ENCODE assay signal across 1 cellular context in the genomic region with DNA sequence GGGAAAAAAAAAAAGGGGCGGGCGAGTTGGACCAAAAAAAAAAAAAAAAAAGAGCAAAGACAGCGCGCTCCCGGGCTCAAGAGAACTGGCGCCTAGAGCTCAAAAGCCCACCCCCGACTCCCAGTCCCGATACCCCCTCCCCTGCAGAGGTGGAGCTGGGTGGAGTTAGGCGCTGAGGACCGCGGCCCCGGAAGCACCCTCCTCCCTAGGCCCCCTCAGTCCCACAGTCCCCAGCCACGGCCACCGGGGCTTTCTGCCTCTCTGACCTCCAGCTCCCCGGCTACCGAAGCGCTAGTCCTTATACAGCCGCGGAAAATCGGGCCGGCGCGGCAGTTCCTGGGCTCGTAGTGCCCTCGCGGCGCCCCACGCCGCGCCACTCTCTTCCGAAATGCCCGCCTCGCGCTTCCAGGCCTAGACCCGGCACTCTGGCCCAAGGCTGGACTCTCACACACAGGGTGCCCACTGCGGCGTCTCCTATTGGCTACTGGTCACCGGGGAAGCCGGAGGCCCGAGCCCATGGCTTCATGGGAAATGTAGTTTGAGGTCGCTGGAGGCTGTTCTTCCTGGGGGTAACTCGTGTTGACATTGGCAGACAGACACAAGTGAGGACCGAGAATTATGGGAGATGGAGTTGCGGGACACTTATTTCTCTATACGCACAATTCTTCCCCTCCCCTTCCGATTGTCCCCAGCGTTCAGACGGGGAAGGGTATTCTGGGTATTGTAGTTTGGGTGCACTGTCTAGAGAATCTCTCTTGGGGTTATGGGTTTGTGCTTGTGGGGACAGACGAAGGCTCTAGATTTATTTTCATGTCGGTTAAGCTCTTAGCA.
A peak's percentile ranks its signal among the peaks of the same experiment; 100 is the strongest.
TF ChIP-seq lines count a peak whose summit lies in the region.

Gene ENOX2, minus strand, starts transcription at position 427 of the 831 bp plus-strand sequence. CDS start 199,993 bp downstream, outside the sequence.

TF ChIP-seq in K562, 482 proteins besides CTCF, POLR2A, EP300 and RAD21 (continued from another document and continues in another):
- TF ChIP-seq CUX1 (CRISPR knock-in tag; IDR thresholded peaks at IDR 0.05), result no peak
- no peak for TF ChIP-seq SLC30A9 (CRISPR knock-in tag; IDR thresholded peaks at IDR 0.05)
- 0 out of 2 replicates have a peak, but pooled peaks have one; percentile 28 for TF ChIP-seq ZKSCAN1 (IDR thresholded peaks at IDR 0.05; ENCODE audit: low read depth, low read length)
- TF ChIP-seq, protein P1, sequence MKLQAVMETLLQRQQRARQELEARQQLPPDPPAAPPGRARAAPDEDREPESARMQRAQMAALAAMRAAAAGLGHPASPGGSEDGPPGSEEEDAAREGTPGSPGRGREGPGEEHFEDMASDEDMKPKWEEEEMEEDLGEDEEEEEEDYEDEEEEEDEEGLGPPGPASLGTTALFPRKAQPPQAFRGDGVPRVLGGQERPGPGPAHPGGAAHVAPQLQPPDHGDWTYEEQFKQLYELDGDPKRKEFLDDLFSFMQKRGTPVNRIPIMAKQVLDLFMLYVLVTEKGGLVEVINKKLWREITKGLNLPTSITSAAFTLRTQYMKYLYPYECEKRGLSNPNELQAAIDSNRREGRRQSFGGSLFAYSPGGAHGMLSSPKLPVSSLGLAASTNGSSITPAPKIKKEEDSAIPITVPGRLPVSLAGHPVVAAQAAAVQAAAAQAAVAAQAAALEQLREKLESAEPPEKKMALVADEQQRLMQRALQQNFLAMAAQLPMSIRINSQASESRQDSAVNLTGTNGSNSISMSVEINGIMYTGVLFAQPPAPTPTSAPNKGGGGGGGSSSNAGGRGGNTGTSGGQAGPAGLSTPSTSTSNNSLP (IDR thresholded peaks at IDR 0.05; ENCODE audit: borderline replicate concordance, low read depth, low read length), result no peak
- TF ChIP-seq SRSF3 (IDR thresholded peaks at IDR 0.05; ENCODE audit: insufficient read depth, low read length), result no peak
- no peak for TF ChIP-seq MEF2D (tag; conservative IDR thresholded peaks at IDR 0.05; ENCODE audit: low read depth)
- peak in 1 of 3 experiments; percentile 31 for TF ChIP-seq YY1 (IDR thresholded peaks at IDR 0.05; ENCODE audit: borderline replicate concordance in 1 of 3, control insufficient read depth in 1 of 3, extremely low read depth in 1 of 3, insufficient read depth in 3 of 3, insufficient read length in 1 of 3, insufficient replicate concordance in 2 of 3, low read depth in 1 of 3, low read length in 2 of 3)
- TF ChIP-seq KLF6 (CRISPR knock-in tag; IDR thresholded peaks at IDR 0.05; ENCODE audit: borderline replicate concordance), result no peak
- TF ChIP-seq RBBP5 (IDR thresholded peaks at IDR 0.05; ENCODE audit: borderline replicate concordance, insufficient read depth, low read length, poor library complexity, severe bottlenecking), result no peak
- no peak for TF ChIP-seq ILK (tag; IDR thresholded peaks at IDR 0.05; ENCODE audit: borderline replicate concordance, low read depth)
- TF ChIP-seq HIVEP1 (CRISPR knock-in tag; IDR thresholded peaks at IDR 0.05), result no peak
- no peak for TF ChIP-seq NCOA2 (IDR thresholded peaks at IDR 0.05; ENCODE audit: partially characterized antibody in 2 of 2)
- no peak for TF ChIP-seq SMARCC2 (IDR thresholded peaks at IDR 0.05; ENCODE audit: low read depth)
- no peak for TF ChIP-seq MXD1 (CRISPR knock-in tag; IDR thresholded peaks at IDR 0.05; ENCODE audit: borderline replicate concordance, poor library complexity, severe bottlenecking)
- TF ChIP-seq USF1 (CRISPR knock-in tag; IDR thresholded peaks at IDR 0.05), result peak; percentile 62; the same call in 1 of the 2 replicates
- TF ChIP-seq IFI16 (CRISPR knock-in tag; IDR thresholded peaks at IDR 0.05), result no peak
- no peak for TF ChIP-seq NFE2 (IDR thresholded peaks at IDR 0.05; ENCODE audit: low read depth)
- TF ChIP-seq ZNF184 (CRISPR knock-in tag; IDR thresholded peaks at IDR 0.05), result no peak
- no peak for TF ChIP-seq U2AF1 (optimal IDR thresholded peaks at IDR 0.05; ENCODE audit: low read depth, low read length)
- no peak for TF ChIP-seq TGIF2 (CRISPR knock-in tag; IDR thresholded peaks at IDR 0.05)
- no peak for TF ChIP-seq ZSCAN32 (CRISPR knock-in tag; IDR thresholded peaks at IDR 0.05)
- TF ChIP-seq, protein P2, sequence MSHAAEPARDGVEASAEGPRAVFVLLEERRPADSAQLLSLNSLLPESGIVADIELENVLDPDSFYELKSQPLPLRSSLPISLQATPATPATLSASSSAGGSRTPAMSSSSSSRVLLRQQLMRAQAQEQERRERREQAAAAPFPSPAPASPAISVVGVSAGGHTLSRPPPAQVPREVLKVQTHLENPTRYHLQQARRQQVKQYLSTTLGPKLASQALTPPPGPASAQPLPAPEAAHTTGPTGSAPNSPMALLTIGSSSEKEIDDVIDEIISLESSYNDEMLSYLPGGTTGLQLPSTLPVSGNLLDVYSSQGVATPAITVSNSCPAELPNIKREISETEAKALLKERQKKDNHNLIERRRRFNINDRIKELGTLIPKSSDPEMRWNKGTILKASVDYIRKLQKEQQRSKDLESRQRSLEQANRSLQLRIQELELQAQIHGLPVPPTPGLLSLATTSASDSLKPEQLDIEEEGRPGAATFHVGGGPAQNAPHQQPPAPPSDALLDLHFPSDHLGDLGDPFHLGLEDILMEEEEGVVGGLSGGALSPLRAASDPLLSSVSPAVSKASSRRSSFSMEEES (CRISPR knock-in tag; IDR thresholded peaks at IDR 0.05), result no peak
- no peak for TF ChIP-seq BRD9 (IDR thresholded peaks at IDR 0.05; ENCODE audit: low read depth, partially characterized antibody)
- TF ChIP-seq XRCC4 (IDR thresholded peaks at IDR 0.05; ENCODE audit: extremely low read depth, insufficient read depth, insufficient read length), result no peak
- TF ChIP-seq HNRNPL (IDR thresholded peaks at IDR 0.05; ENCODE audit: low read depth, low read length), result 0 out of 2 replicates have a peak, but pooled peaks have one; percentile 44
- no peak for TF ChIP-seq HMGN3 (IDR thresholded peaks at IDR 0.05; ENCODE audit: borderline replicate concordance, extremely low read depth, insufficient read length, low read depth, low read length)
- no peak for TF ChIP-seq GATA2 (CRISPR knock-in tag; IDR thresholded peaks at IDR 0.05)
- no peak for TF ChIP-seq ESRRB (CRISPR knock-in tag; IDR thresholded peaks at IDR 0.05; ENCODE audit: borderline replicate concordance)
- TF ChIP-seq, protein P3, sequence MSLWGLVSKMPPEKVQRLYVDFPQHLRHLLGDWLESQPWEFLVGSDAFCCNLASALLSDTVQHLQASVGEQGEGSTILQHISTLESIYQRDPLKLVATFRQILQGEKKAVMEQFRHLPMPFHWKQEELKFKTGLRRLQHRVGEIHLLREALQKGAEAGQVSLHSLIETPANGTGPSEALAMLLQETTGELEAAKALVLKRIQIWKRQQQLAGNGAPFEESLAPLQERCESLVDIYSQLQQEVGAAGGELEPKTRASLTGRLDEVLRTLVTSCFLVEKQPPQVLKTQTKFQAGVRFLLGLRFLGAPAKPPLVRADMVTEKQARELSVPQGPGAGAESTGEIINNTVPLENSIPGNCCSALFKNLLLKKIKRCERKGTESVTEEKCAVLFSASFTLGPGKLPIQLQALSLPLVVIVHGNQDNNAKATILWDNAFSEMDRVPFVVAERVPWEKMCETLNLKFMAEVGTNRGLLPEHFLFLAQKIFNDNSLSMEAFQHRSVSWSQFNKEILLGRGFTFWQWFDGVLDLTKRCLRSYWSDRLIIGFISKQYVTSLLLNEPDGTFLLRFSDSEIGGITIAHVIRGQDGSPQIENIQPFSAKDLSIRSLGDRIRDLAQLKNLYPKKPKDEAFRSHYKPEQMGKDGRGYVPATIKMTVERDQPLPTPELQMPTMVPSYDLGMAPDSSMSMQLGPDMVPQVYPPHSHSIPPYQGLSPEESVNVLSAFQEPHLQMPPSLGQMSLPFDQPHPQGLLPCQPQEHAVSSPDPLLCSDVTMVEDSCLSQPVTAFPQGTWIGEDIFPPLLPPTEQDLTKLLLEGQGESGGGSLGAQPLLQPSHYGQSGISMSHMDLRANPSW (CRISPR knock-in tag; IDR thresholded peaks at IDR 0.05), result no peak
- TF ChIP-seq CTBP1 (IDR thresholded peaks at IDR 0.05; ENCODE audit: borderline replicate concordance), result peak; percentile 37; the same call in 1 of the 2 replicates
- no peak for TF ChIP-seq CREBBP (IDR thresholded peaks at IDR 0.05; ENCODE audit: low read depth, low read length)
- TF ChIP-seq, protein P4, sequence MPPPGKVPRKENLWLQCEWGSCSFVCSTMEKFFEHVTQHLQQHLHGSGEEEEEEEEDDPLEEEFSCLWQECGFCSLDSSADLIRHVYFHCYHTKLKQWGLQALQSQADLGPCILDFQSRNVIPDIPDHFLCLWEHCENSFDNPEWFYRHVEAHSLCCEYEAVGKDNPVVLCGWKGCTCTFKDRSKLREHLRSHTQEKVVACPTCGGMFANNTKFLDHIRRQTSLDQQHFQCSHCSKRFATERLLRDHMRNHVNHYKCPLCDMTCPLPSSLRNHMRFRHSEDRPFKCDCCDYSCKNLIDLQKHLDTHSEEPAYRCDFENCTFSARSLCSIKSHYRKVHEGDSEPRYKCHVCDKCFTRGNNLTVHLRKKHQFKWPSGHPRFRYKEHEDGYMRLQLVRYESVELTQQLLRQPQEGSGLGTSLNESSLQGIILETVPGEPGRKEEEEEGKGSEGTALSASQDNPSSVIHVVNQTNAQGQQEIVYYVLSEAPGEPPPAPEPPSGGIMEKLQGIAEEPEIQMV (tag; conservative IDR thresholded peaks at IDR 0.05; ENCODE audit: low read depth), result no peak
- TF ChIP-seq NR2C2 (CRISPR knock-in tag; IDR thresholded peaks at IDR 0.05), result peak; percentile 57; the same call in 1 of the 2 replicates
- peak; percentile 98 for TF ChIP-seq NR2C2 (tag; IDR thresholded peaks at IDR 0.05)
- TF ChIP-seq ZC3H11A (IDR thresholded peaks at IDR 0.05; ENCODE audit: low read depth, low read length), result no peak
- TF ChIP-seq ZNF589 (CRISPR knock-in tag; IDR thresholded peaks at IDR 0.05; ENCODE audit: low read depth), result no peak
- TF ChIP-seq NR3C1 (CRISPR knock-in tag; IDR thresholded peaks at IDR 0.05), result no peak
- no peak; the same call in 1 of the 2 replicates for TF ChIP-seq ZNF263 (CRISPR knock-in tag; IDR thresholded peaks at IDR 0.05; ENCODE audit: borderline replicate concordance)
- no peak for TF ChIP-seq ZNF239 (CRISPR knock-in tag; IDR thresholded peaks at IDR 0.05)
- TF ChIP-seq ZFX (CRISPR knock-in tag; IDR thresholded peaks at IDR 0.05), result peak; percentile 100
- no peak for TF ChIP-seq CC2D1A (IDR thresholded peaks at IDR 0.05)
- peak; percentile 27; the same call in 1 of the 2 replicates for TF ChIP-seq ETV5 (CRISPR knock-in tag; IDR thresholded peaks at IDR 0.05; ENCODE audit: low read depth)
